In genomic region chr17:72340836-72341235, GRCh38 we compare ENCODE assay signal across 1 cellular context.
TF ChIP-seq lines count a peak whose summit lies in the region.

No MANE protein-coding gene starts in this region.

TF ChIP-seq in HepG2, 621 proteins besides CTCF, POLR2A, EP300 and RAD21 (continued from another document and continues in another):
- TF ChIP-seq, protein P1, sequence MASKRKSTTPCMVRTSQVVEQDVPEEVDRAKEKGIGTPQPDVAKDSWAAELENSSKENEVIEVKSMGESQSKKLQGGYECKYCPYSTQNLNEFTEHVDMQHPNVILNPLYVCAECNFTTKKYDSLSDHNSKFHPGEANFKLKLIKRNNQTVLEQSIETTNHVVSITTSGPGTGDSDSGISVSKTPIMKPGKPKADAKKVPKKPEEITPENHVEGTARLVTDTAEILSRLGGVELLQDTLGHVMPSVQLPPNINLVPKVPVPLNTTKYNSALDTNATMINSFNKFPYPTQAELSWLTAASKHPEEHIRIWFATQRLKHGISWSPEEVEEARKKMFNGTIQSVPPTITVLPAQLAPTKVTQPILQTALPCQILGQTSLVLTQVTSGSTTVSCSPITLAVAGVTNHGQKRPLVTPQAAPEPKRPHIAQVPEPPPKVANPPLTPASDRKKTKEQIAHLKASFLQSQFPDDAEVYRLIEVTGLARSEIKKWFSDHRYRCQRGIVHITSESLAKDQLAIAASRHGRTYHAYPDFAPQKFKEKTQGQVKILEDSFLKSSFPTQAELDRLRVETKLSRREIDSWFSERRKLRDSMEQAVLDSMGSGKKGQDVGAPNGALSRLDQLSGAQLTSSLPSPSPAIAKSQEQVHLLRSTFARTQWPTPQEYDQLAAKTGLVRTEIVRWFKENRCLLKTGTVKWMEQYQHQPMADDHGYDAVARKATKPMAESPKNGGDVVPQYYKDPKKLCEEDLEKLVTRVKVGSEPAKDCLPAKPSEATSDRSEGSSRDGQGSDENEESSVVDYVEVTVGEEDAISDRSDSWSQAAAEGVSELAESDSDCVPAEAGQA (IDR thresholded peaks at IDR 0.05; ENCODE audit: low read depth): 0 out of 2 replicates have a peak, but pooled peaks have one; percentile 29
- TF ChIP-seq, protein P1 (CRISPR knock-in tag; IDR thresholded peaks at IDR 0.05; ENCODE audit: borderline replicate concordance): no peak
- TF ChIP-seq NR2F6 (IDR thresholded peaks at IDR 0.05) (no peak), NR2F6 (CRISPR knock-in tag; IDR thresholded peaks at IDR 0.05) (0 out of 2 replicates have a peak, but pooled peaks have one; percentile 22), TGIF2 (CRISPR knock-in tag; IDR thresholded peaks at IDR 0.05) (no peak), HNF4G (IDR thresholded peaks at IDR 0.05; ENCODE audit: borderline replicate concordance, low read depth, low read length) (peak; percentile 25; the same call in 1 of the 2 replicates), HNF4G (CRISPR knock-in tag; IDR thresholded peaks at IDR 0.05; ENCODE audit: borderline replicate concordance, low read depth) (no peak; the same call in 1 of the 2 replicates), HNRNPLL (IDR thresholded peaks at IDR 0.05; ENCODE audit: low read depth, low read length, poor library complexity, severe bottlenecking) (no peak), ZNF816 (CRISPR knock-in tag; IDR thresholded peaks at IDR 0.05; ENCODE audit: borderline replicate concordance) (no peak), SOX6 (IDR thresholded peaks at IDR 0.05) (no peak), SOX6 (CRISPR knock-in tag; IDR thresholded peaks at IDR 0.05) (peak; percentile 68), ZNF782 (CRISPR knock-in tag; IDR thresholded peaks at IDR 0.05; ENCODE audit: borderline replicate concordance) (no peak), RELA (CRISPR knock-in tag; IDR thresholded peaks at IDR 0.05) (peak; percentile 84; the same call in 1 of the 2 replicates), RXRB (CRISPR knock-in tag; IDR thresholded peaks at IDR 0.05; ENCODE audit: borderline replicate concordance) (peak; percentile 62), CREM (IDR thresholded peaks at IDR 0.05) (peak; percentile 73), CREM (CRISPR knock-in tag; IDR thresholded peaks at IDR 0.05) (no peak), U2AF2 (IDR thresholded peaks at IDR 0.05; ENCODE audit: low read depth, low read length) (no peak), HNF4A (CRISPR knock-in tag; IDR thresholded peaks at IDR 0.05) (peak; percentile 55; the same call in 1 of the 2 replicates), TBX2 (CRISPR knock-in tag; IDR thresholded peaks at IDR 0.05; ENCODE audit: borderline replicate concordance) (no peak), RBFOX2 (IDR thresholded peaks at IDR 0.05; ENCODE audit: low read depth, low read length) (no peak), FOXO1 (CRISPR knock-in tag; IDR thresholded peaks at IDR 0.05) (peak; percentile 54; the same call in 1 of the 2 replicates), ONECUT2 (CRISPR knock-in tag; IDR thresholded peaks at IDR 0.05) (no peak), KLF11 (CRISPR knock-in tag; IDR thresholded peaks at IDR 0.05) (no peak), PAXIP1 (CRISPR knock-in tag; conservative IDR thresholded peaks at IDR 0.05) (peak; percentile 69), GABPB1 (CRISPR knock-in tag; IDR thresholded peaks at IDR 0.05) (peak; percentile 33), MED1 (CRISPR knock-in tag; IDR thresholded peaks at IDR 0.05) (peak; percentile 96), ZNF83 (CRISPR knock-in tag; IDR thresholded peaks at IDR 0.05; ENCODE audit: borderline replicate concordance) (no peak), ISL2 (CRISPR knock-in tag; IDR thresholded peaks at IDR 0.05) (peak; percentile 39), RBM39 (IDR thresholded peaks at IDR 0.05; ENCODE audit: low read depth, low read length, poor library complexity, severe bottlenecking) (no peak), ZNF672 (CRISPR knock-in tag; IDR thresholded peaks at IDR 0.05) (no peak), RFX1 (IDR thresholded peaks at IDR 0.05) (no peak), DMTF1 (CRISPR knock-in tag; IDR thresholded peaks at IDR 0.05) (no peak), MED8 (CRISPR knock-in tag; IDR thresholded peaks at IDR 0.05; ENCODE audit: insufficient replicate concordance) (no peak), SALL1 (CRISPR knock-in tag; IDR thresholded peaks at IDR 0.05) (peak; percentile 63), ZNF280D (CRISPR knock-in tag; IDR thresholded peaks at IDR 0.05) (0 out of 2 replicates have a peak, but pooled peaks have one; percentile 15), ZNF614 (CRISPR knock-in tag; IDR thresholded peaks at IDR 0.05; ENCODE audit: borderline replicate concordance) (no peak; the same call in 1 of the 2 replicates), SAP130 (CRISPR knock-in tag; IDR thresholded peaks at IDR 0.05; ENCODE audit: low read depth) (peak; percentile 40; the same call in 1 of the 2 replicates), BRCA1 (CRISPR knock-in tag; IDR thresholded peaks at IDR 0.05) (no peak), ZKSCAN5 (CRISPR knock-in tag; IDR thresholded peaks at IDR 0.05) (no peak), ZNF576 (CRISPR knock-in tag; IDR thresholded peaks at IDR 0.05) (no peak), RARA (CRISPR knock-in tag; IDR thresholded peaks at IDR 0.05) (peak; percentile 63), TOE1 (CRISPR knock-in tag; IDR thresholded peaks at IDR 0.05) (no peak), ZNF224 (CRISPR knock-in tag; IDR thresholded peaks at IDR 0.05) (no peak), SP1 (IDR thresholded peaks at IDR 0.05) (no peak), SP1 (CRISPR knock-in tag; IDR thresholded peaks at IDR 0.05) (no peak)
- TF ChIP-seq, protein P2, sequence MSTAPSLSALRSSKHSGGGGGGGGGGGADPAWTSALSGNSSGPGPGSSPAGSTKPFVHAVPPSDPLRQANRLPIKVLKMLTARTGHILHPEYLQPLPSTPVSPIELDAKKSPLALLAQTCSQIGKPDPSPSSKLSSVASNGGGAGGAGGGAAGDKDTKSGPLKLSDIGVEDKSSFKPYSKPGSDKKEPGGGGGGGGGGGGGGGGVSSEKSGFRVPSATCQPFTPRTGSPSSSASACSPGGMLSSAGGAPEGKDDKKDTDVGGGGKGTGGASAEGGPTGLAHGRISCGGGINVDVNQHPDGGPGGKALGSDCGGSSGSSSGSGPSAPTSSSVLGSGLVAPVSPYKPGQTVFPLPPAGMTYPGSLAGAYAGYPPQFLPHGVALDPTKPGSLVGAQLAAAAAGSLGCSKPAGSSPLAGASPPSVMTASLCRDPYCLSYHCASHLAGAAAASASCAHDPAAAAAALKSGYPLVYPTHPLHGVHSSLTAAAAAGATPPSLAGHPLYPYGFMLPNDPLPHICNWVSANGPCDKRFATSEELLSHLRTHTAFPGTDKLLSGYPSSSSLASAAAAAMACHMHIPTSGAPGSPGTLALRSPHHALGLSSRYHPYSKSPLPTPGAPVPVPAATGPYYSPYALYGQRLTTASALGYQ (CRISPR knock-in tag; IDR thresholded peaks at IDR 0.05): 0 out of 2 replicates have a peak, but pooled peaks have one; percentile 30
- TF ChIP-seq, protein P3, sequence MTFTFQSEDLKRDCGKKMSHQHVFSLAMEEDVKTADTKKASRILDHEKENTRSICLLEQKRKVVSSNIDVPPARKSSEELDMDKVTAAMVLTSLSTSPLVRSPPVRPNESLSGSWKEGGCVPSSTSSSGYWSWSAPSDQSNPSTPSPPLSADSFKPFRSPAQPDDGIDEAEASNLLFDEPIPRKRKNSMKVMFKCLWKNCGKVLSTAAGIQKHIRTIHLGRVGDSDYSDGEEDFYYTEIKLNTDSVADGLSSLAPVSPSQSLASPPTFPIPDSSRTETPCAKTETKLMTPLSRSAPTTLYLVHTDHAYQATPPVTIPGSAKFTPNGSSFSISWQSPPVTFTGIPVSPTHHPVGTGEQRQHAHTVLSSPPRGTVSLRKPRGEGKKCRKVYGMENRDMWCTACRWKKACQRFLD (CRISPR knock-in tag; IDR thresholded peaks at IDR 0.05; ENCODE audit: borderline replicate concordance): no peak
- TF ChIP-seq, protein P4, sequence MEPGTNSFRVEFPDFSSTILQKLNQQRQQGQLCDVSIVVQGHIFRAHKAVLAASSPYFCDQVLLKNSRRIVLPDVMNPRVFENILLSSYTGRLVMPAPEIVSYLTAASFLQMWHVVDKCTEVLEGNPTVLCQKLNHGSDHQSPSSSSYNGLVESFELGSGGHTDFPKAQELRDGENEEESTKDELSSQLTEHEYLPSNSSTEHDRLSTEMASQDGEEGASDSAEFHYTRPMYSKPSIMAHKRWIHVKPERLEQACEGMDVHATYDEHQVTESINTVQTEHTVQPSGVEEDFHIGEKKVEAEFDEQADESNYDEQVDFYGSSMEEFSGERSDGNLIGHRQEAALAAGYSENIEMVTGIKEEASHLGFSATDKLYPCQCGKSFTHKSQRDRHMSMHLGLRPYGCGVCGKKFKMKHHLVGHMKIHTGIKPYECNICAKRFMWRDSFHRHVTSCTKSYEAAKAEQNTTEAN (CRISPR knock-in tag; conservative IDR thresholded peaks at IDR 0.05): 0 out of 2 replicates have a peak, but pooled peaks have one; percentile 34
